Comparison of ENCODE assay signal across 14 cellular contexts in genomic region chr17:21376585-21376834, GRCh38. TPM values are rescaled to one million over a fixed set of nuclear protein-coding genes. Genes with fewer than 3 reads are reported as not detected.
DNase-seq lines count a peak whose midpoint lies in the region; ATAC-seq and TF ChIP-seq lines count a peak whose summit lies in the region.
"Had no signal": no experiment of that assay in that cellular context is flagged by ENCODE, and none has a peak within 500 bp of the region (broad histone marks: within the 10 kb centered on the region; RNA-seq: fewer than 3 reads in every experiment).

No MANE protein-coding gene starts in this region.

- intact Hi-C loops in Calu3 (cut with micrococcal nuclease; ENCODE audit: unreplicated experiment) (no loop called here), mammary epithelial cell (cut with micrococcal nuclease) (loop anchor here (10.0 kb wide), 1 partner anchor 68 kb away; no protein-coding TSS in a partner anchor)

- in situ Hi-C loops in mammary epithelial cell (cut with MboI; ENCODE audit: low sequenced_read_pairs in 2 of 2), result no loop called here

- H3K79me2 ChIP-seq in mammary epithelial cell (ENCODE audit: insufficient read depth, low read length), result no peaks in the 10 kb centered on the region

- H3K36me3 Mint-ChIP-seq in Calu3 (ENCODE audit: insufficient read depth, unreplicated experiment), result no peaks in the 10 kb centered on the region
- H3K36me3 Mint-ChIP-seq: activated naive CD4-positive, alpha-beta T cell treated with anti-CD3 and anti-CD28 coated beads, Interleukin-2, amount 10 ng/mL, durations not matched to agents 7 days and 5 days had no signal

- H3K9me3 Mint-ChIP-seq in Calu3 (ENCODE audit: low read depth, unreplicated experiment), result no peaks in the 10 kb centered on the region
- H3K9me3 Mint-ChIP-seq: activated naive CD4-positive, alpha-beta T cell treated with anti-CD3 and anti-CD28 coated beads, Interleukin-2, amount 10 ng/mL, durations not matched to agents 7 days and 5 days had no signal

- no peak overlapping the region for H3K27ac ChIP-seq in mammary epithelial cell (ENCODE audit: insufficient read depth, low read depth, low read length)
- H3K27ac ChIP-seq in iPS-20b (ENCODE audit: low read length), result no peak overlapping the region
- H3K27ac ChIP-seq in skeletal muscle tissue (ENCODE audit: low read depth, low read length), result peak overlapping the region; percentile 91
- H3K27ac ChIP-seq: epithelial cell of prostate had no signal

- H3K4me1 Mint-ChIP-seq in Calu3 (ENCODE audit: low read depth, unreplicated experiment), result no peaks in the 10 kb centered on the region

- H3K4me3 ChIP-seq in mammary epithelial cell (replicated peaks in 1 of 3; ENCODE audit: insufficient read depth in 1 of 3, low read depth in 2 of 3, low read length in 3 of 3) (peak overlapping the region in 2 of 3 experiments; percentile 25 to 30), iPS-20b (ENCODE audit: low read length) (peak overlapping the region; percentile 62; the same call in 1 of the 2 replicates), skeletal muscle tissue (ENCODE audit: low read length in 3 of 3) (peak overlapping the region in 2 of 3 donors; percentile 63 to 73)

- peak overlapping the region; percentile 21 for H3K4me3 Mint-ChIP-seq in Calu3 (ENCODE audit: low read depth, unreplicated experiment)
- H3K4me3 Mint-ChIP-seq: activated naive CD4-positive, alpha-beta T cell treated with anti-CD3 and anti-CD28 coated beads, Interleukin-2, amount 10 ng/mL, durations not matched to agents 7 days and 5 days had no signal

- H3K36me3 ChIP-seq in mammary epithelial cell (ENCODE audit: insufficient read depth, low read length), result no peaks in the 10 kb centered on the region
- H3K36me3 ChIP-seq in iPS-20b (ENCODE audit: insufficient read depth, low read depth, low read length), result no peaks in the 10 kb centered on the region
- no peaks in the 10 kb centered on the region for H3K36me3 ChIP-seq in skeletal muscle tissue (ENCODE audit: control insufficient read depth in 3 of 3, insufficient read depth in 3 of 3, low read length in 3 of 3)

- peaks cover 23% of the 10 kb centered on the region for H3K27me3 ChIP-seq in mammary epithelial cell (ENCODE audit: insufficient read depth, low read length)
- peaks cover 69% of the 10 kb centered on the region for H3K27me3 ChIP-seq in iPS-20b (ENCODE audit: insufficient read depth, low read length)
- H3K27me3 ChIP-seq in skeletal muscle tissue (ENCODE audit: control insufficient read depth in 3 of 3, insufficient read depth in 3 of 3, low read length in 3 of 3), result no peaks in the 10 kb centered on the region

- H3K9me3 ChIP-seq in mammary epithelial cell (replicated peaks; ENCODE audit: insufficient read depth, low read length) (no peaks in the 10 kb centered on the region), iPS-20b (ENCODE audit: insufficient read depth, low read depth, low read length) (no peaks in the 10 kb centered on the region), skeletal muscle tissue (ENCODE audit: control insufficient read depth in 3 of 3, low read length in 3 of 3) (no peaks in the 10 kb centered on the region)

- peak overlapping the region; percentile 81 for H3K4me2 ChIP-seq in mammary epithelial cell (ENCODE audit: insufficient read depth, low read depth, low read length)

- BruUV-seq in Calu3 (replicated peaks; lab: Mats Ljungman, UMichigan), result no TSS peak
- BruUV-seq in mammary epithelial cell (replicated peaks; lab: Mats Ljungman, UMichigan), result no TSS peak

- no peaks in the 10 kb centered on the region for H4K20me1 ChIP-seq in mammary epithelial cell (ENCODE audit: insufficient read depth, low read length)

- CTCF ChIA-PET in Calu3 (lab: Charles Lee), result no interaction called here
- CTCF ChIA-PET in mammary epithelial cell (lab: Charles Lee; ENCODE audit: low non-redundant PET), result no interaction called here

- H3K27ac Mint-ChIP-seq in Calu3 (ENCODE audit: unreplicated experiment), result no peak overlapping the region
- H3K27ac Mint-ChIP-seq: activated naive CD4-positive, alpha-beta T cell treated with anti-CD3 and anti-CD28 coated beads, Interleukin-2, amount 10 ng/mL, durations not matched to agents 7 days and 5 days had no signal

- H3K9ac ChIP-seq in mammary epithelial cell (ENCODE audit: insufficient read depth, low read length) (no peak overlapping the region), iPS-20b (ENCODE audit: low read depth, low read length) (no peak overlapping the region), skeletal muscle tissue (ENCODE audit: low read depth in 1 of 3, low read length in 3 of 3) (peak overlapping the region in 2 of 3 donors; percentile 76 to 91)

- dilution Hi-C loops in mammary epithelial cell (cut with HindIII; ENCODE audit: low sequenced_read_pairs), result no loop called here

- DNase-seq in Calu3, result no peak
- DNase-seq in mammary epithelial cell, result no peak
- no peak for DNase-seq in T-helper 1 cell
- DNase-seq in NCI-H2196 treated with DMSO at 0.1 percent for 48 hours (lab: John Stamatoyannopoulos, UW; ENCODE audit: unreplicated experiment), result no peak
- DNase-seq in HCEC 1CT, result no peak
- DNase-seq: activated CD4-positive, alpha-beta T cell treated with anti-CD3 and anti-CD28 coated beads for 1 hour; activated naive CD4-positive, alpha-beta T cell treated with anti-CD3 and anti-CD28 coated beads, Interleukin-2, amount 10 ng/mL, durations not matched to agents 7 days and 5 days; GOT3; NCI-H187 had no signal

- peaks cover 16% of the 10 kb centered on the region for H3K4me1 ChIP-seq in mammary epithelial cell (ENCODE audit: insufficient read depth, low read length)
- peaks cover 6% of the 10 kb centered on the region; the same call in 1 of the 2 replicates for H3K4me1 ChIP-seq in iPS-20b (ENCODE audit: insufficient read depth, low read length)
- peaks cover 38 to 63% (median 55%) of the 10 kb centered on the region in 3 donors for H3K4me1 ChIP-seq in skeletal muscle tissue (ENCODE audit: control insufficient read depth in 3 of 3, insufficient read depth in 3 of 3, low read length in 3 of 3)

- peak overlapping the region; percentile 56 for H2AFZ ChIP-seq in mammary epithelial cell (ENCODE audit: low read depth, low read length)

- peaks cover 36% of the 10 kb centered on the region for H3K27me3 Mint-ChIP-seq in Calu3 (ENCODE audit: unreplicated experiment)

- ATAC-seq in HG03565 (IDR thresholded peaks at IDR 0.05; ENCODE audit: unreplicated experiment), result no peak

- WGBS in mammary epithelial cell (ENCODE audit: low coverage, missing lambda C conversion rate), result 0% methylated on average over 2 of the region's 34 CpGs

- TF ChIP-seq CTCF in Calu3 (IDR thresholded peaks at IDR 0.05; ENCODE audit: unreplicated experiment) (no peak), mammary epithelial cell (conservative IDR thresholded peaks at IDR 0.05 in 1 of 2, IDR thresholded peaks at IDR 0.05 in 1 of 2; ENCODE audit: extremely low read depth in 1 of 2, insufficient read depth in 1 of 2, low read depth in 1 of 2, low read length in 2 of 2) (no peak)

RNA-seq across cellular contexts. Expression of gene KCNJ12, which starts 0.4 kb away (rescaled TPM):
- total RNA-seq in Calu3 (2022) (not detected in 2 replicates), mammary epithelial cell (not detected), skeletal muscle tissue (14.6 TPM)
- 0.11 TPM for polyA plus RNA-seq in mammary epithelial cell
- not detected for polyA minus RNA-seq in mammary epithelial cell
- total RNA-seq: RPMI7951 had no signal

Comparison
In these comparisons a context has a peak if more than half of its experiments do, and no peak if none do; other contexts are left out.
1. H3K9ac ChIP-seq: peak in skeletal muscle tissue (2 of 3); none in mammary epithelial cell (single experiment) and iPS-20b (single experiment).
2. RNA of gene KCNJ12, which starts 0.4 kb away (total RNA-seq): 14.6 TPM in skeletal muscle tissue (single experiment); not detected in Calu3 and not detected in mammary epithelial cell; every median in the first group is over 10 times any median in the second.
3. Peak in every context shown above with its lines, with median percentiles within 50 percentile points of each other: H3K4me3 ChIP-seq.